ENCODE assay signal across 1 cellular context in the genomic region with DNA sequence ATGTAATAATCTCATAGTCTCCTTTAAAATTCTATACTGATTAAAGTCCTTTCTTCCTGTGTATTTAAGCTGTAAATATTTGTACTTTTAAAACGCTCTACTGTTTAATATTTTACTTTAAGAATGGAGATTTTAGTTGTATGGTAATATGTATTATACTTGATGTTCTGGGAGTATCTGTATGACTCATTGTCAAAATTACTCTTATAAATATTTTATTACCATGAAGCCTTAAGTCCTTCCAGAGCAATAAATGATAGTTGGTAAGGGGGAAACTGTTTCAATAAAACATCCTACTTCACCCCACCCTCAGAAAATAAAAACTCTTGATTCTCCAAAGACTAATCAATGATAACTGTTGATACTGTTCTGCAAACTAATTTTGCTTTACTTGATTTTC.
TF ChIP-seq lines count a peak whose summit lies in the region.

No MANE protein-coding gene starts in this region.

TF ChIP-seq in HepG2, 621 proteins besides CTCF, POLR2A, EP300 and RAD21 (continued from another document):
- TF ChIP-seq, protein P1, sequence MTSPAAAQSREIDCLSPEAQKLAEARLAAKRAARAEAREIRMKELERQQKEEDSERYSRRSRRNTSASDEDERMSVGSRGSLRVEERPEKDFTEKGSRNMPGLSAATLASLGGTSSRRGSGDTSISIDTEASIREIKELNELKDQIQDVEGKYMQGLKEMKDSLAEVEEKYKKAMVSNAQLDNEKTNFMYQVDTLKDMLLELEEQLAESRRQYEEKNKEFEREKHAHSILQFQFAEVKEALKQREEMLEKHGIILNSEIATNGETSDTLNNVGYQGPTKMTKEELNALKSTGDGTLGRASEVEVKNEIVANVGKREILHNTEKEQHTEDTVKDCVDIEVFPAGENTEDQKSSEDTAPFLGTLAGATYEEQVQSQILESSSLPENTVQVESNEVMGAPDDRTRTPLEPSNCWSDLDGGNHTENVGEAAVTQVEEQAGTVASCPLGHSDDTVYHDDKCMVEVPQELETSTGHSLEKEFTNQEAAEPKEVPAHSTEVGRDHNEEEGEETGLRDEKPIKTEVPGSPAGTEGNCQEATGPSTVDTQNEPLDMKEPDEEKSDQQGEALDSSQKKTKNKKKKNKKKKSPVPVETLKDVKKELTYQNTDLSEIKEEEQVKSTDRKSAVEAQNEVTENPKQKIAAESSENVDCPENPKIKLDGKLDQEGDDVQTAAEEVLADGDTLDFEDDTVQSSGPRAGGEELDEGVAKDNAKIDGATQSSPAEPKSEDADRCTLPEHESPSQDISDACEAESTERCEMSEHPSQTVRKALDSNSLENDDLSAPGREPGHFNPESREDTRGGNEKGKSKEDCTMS (CRISPR knock-in tag; conservative IDR thresholded peaks at IDR 0.05): no peak
- TF ChIP-seq HDAC6 (IDR thresholded peaks at IDR 0.05; ENCODE audit: low read depth, low read length) (no peak), FOSL2 (CRISPR knock-in tag; IDR thresholded peaks at IDR 0.05) (no peak), MEIS1 (CRISPR knock-in tag; IDR thresholded peaks at IDR 0.05; ENCODE audit: borderline replicate concordance) (no peak), NFIB (CRISPR knock-in tag; IDR thresholded peaks at IDR 0.05; ENCODE audit: borderline replicate concordance) (no peak), HIVEP1 (CRISPR knock-in tag; IDR thresholded peaks at IDR 0.05) (no peak), RXRB (CRISPR knock-in tag; IDR thresholded peaks at IDR 0.05; ENCODE audit: borderline replicate concordance) (no peak), KLF16 (CRISPR knock-in tag; IDR thresholded peaks at IDR 0.05) (no peak), NR2F1 (CRISPR knock-in tag; IDR thresholded peaks at IDR 0.05) (no peak), ZNF431 (CRISPR knock-in tag; IDR thresholded peaks at IDR 0.05; ENCODE audit: borderline replicate concordance, low read depth) (no peak), YEATS4 (CRISPR knock-in tag; IDR thresholded peaks at IDR 0.05; ENCODE audit: borderline replicate concordance) (no peak), TOPORS (CRISPR knock-in tag; IDR thresholded peaks at IDR 0.05) (no peak), KAT8 (CRISPR knock-in tag; IDR thresholded peaks at IDR 0.05) (no peak)
- TF ChIP-seq, protein P2, sequence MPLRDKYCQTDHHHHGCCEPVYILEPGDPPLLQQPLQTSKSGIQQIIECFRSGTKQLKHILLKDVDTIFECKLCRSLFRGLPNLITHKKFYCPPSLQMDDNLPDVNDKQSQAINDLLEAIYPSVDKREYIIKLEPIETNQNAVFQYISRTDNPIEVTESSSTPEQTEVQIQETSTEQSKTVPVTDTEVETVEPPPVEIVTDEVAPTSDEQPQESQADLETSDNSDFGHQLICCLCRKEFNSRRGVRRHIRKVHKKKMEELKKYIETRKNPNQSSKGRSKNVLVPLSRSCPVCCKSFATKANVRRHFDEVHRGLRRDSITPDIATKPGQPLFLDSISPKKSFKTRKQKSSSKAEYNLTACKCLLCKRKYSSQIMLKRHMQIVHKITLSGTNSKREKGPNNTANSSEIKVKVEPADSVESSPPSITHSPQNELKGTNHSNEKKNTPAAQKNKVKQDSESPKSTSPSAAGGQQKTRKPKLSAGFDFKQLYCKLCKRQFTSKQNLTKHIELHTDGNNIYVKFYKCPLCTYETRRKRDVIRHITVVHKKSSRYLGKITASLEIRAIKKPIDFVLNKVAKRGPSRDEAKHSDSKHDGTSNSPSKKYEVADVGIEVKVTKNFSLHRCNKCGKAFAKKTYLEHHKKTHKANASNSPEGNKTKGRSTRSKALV (CRISPR knock-in tag; IDR thresholded peaks at IDR 0.05): no peak
- TF ChIP-seq, protein P3, sequence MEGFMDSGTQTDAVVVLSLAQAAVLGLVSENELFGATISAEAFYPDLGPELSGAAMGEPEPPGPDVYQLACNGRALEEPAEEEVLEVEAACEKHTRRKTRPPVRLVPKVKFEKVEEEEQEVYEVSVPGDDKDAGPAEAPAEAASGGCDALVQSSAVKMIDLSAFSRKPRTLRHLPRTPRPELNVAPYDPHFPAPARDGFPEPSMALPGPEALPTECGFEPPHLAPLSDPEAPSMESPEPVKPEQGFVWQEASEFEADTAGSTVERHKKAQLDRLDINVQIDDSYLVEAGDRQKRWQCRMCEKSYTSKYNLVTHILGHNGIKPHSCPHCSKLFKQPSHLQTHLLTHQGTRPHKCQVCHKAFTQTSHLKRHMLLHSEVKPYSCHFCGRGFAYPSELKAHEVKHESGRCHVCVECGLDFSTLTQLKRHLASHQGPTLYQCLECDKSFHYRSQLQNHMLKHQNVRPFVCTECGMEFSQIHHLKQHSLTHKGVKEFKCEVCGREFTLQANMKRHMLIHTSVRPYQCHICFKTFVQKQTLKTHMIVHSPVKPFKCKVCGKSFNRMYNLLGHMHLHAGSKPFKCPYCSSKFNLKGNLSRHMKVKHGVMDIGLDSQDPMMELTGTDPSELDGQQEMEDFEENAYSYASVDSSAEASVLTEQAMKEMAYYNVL (CRISPR knock-in tag; IDR thresholded peaks at IDR 0.05; ENCODE audit: borderline replicate concordance): no peak
